8 cellular contexts compared by ENCODE assay signal in the genomic region with DNA sequence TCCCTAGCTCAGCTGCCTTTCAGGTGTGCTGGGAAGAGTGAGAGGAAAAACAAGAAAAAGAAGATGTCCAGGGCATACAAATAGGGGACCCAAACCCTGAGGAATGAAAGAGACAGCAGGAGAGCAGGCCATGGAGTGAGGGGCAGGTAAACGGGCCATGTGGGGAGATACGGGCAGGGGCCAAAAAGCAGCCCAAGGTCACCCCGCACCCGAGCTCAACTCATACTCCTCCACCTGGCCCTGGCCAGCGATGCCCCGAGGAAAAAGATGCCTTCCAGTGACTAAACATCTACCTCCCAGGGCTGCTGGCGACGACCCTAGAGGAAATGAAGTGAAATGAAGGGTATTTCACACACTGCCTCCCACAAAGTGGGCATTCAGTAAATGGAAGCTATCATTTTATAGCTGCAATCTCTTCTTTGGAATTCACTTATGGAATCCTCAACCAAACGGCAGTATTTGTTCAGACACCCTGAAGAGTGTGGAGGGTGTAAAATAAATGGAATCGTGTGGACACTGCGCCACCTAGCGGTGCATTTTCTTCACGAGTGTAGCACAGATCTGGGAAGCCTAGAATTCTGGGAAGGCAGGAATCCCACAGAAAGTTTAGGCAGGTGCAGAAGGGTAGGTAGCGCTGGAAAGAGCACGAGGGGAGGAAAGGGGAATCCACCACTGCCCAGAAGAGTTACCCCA. TPM values are rescaled to one million over a fixed set of nuclear protein-coding genes. Genes with fewer than 3 reads are reported as not detected.
A peak's percentile ranks its signal among the peaks of the same experiment; 100 is the strongest.
DNase-seq lines count a peak whose midpoint lies in the region; ATAC-seq and TF ChIP-seq lines count a peak whose summit lies in the region.

No MANE protein-coding gene starts in this region.

- H3K36me3 ChIP-seq in BE2C (peaks cover 15% of the 10 kb centered on the region; the same call in 1 of the 2 replicates), tibial artery (peaks cover 73 to 99% (median 93%) of the 10 kb centered on the region in 3 donors)
- peaks cover 4 to 88% (median 33%) of the 10 kb centered on the region in 3 experiments for H3K36me3 ChIP-seq in naive thymus-derived CD4-positive, alpha-beta T cell (ENCODE audit: control insufficient read depth in 2 of 3, insufficient read depth in 3 of 3, low read length in 3 of 3)

- ATAC-seq in GM18907 (IDR thresholded peaks at IDR 0.05; ENCODE audit: unreplicated experiment) (peak; percentile 65), HG03469 (IDR thresholded peaks at IDR 0.05; ENCODE audit: unreplicated experiment) (no peak)
- peak; percentile 64 for ATAC-seq in naive thymus-derived CD4-positive, alpha-beta T cell

- H3K9me3 Mint-ChIP-seq in naive thymus-derived CD4-positive, alpha-beta T cell, result peaks cover 0 to 2% (median 0%) of the 10 kb centered on the region in 11 donors

- DNase-seq in BE2C (peak; percentile 68), NCI-H226 (peak; percentile 38), activated T-cell treated with anti-CD3 and anti-CD28 coated beads for 4 hours (peak; percentile 25), fibroblast of gingiva (ENCODE audit: low read depth) (peak; percentile 68), tibial artery (peak; percentile 85 to 86)
- DNase-seq in naive thymus-derived CD4-positive, alpha-beta T cell, result peak in 6 of 9 donors; percentile 9 to 32 (median 22)

- H3K4me3 ChIP-seq in BE2C (ENCODE audit: low read depth, low read length), result no peak overlapping the region
- no peak overlapping the region for H3K4me3 ChIP-seq in naive thymus-derived CD4-positive, alpha-beta T cell (ENCODE audit: low read length)
- no peak overlapping the region for H3K4me3 ChIP-seq in tibial artery

- no peaks in the 10 kb centered on the region for H3K27me3 ChIP-seq in BE2C
- no peaks in the 10 kb centered on the region for H3K27me3 ChIP-seq in naive thymus-derived CD4-positive, alpha-beta T cell (ENCODE audit: control insufficient read depth in 2 of 2, insufficient read depth in 2 of 2, low read length in 2 of 2)
- H3K27me3 ChIP-seq in tibial artery, result no peaks in the 10 kb centered on the region

- H3K9me3 ChIP-seq in BE2C (no peaks in the 10 kb centered on the region), tibial artery (no peaks in the 10 kb centered on the region)
- H3K9me3 ChIP-seq in naive thymus-derived CD4-positive, alpha-beta T cell (ENCODE audit: control insufficient read depth in 2 of 3, low read length in 3 of 3), result no peaks in the 10 kb centered on the region

- H3K4me1 Mint-ChIP-seq in naive thymus-derived CD4-positive, alpha-beta T cell, result peaks cover 0 to 11% (median 5%) of the 10 kb centered on the region in 7 donors

- intact Hi-C loops in naive thymus-derived CD4-positive, alpha-beta T cell (cut with micrococcal nuclease), result loop anchor here in 1 of 2 donors (5.0 kb wide), 1 partner anchor 821 kb away; no protein-coding TSS in a partner anchor
- intact Hi-C loops in tibial artery (cut with DNase I; ENCODE audit: low total_unique reads), result loop anchor here (5.0 to 10.0 kb wide), 4 partner anchors 336 to 978 kb away; a partner anchor contains a TSS

- peak; percentile 71 for TF ChIP-seq CTCF in BE2C (IDR thresholded peaks at IDR 0.05; ENCODE audit: low read depth, low read length)
- peak; percentile 80 to 83 for TF ChIP-seq CTCF in tibial artery (IDR thresholded peaks at IDR 0.05)

- H3K4me1 ChIP-seq in BE2C (no peaks in the 10 kb centered on the region), tibial artery (no peaks in the 10 kb centered on the region)
- no peaks in the 10 kb centered on the region for H3K4me1 ChIP-seq in naive thymus-derived CD4-positive, alpha-beta T cell (ENCODE audit: control insufficient read depth in 2 of 2, insufficient read depth in 2 of 2, low read length in 2 of 2)

- POLR2A ChIA-PET in naive thymus-derived CD4-positive, alpha-beta T cell (lab: Charles Lee), result no interaction called here

- H3K27ac Mint-ChIP-seq in naive thymus-derived CD4-positive, alpha-beta T cell, result no peak overlapping the region

- H3K27me3 Mint-ChIP-seq in naive thymus-derived CD4-positive, alpha-beta T cell, result no peaks in the 10 kb centered on the region

- CTCF ChIA-PET in naive thymus-derived CD4-positive, alpha-beta T cell (lab: Charles Lee), result interaction anchor here (0.7 to 3.9 kb wide), 4 partner anchors 12 to 197 kb away, joined by 3 to 20 read pairs (median 3); no protein-coding TSS in a partner anchor

- no peak overlapping the region for H3K27ac ChIP-seq in naive thymus-derived CD4-positive, alpha-beta T cell (ENCODE audit: low read depth, low read length)
- no peak overlapping the region for H3K27ac ChIP-seq in tibial artery

- H3K4me3 Mint-ChIP-seq in naive thymus-derived CD4-positive, alpha-beta T cell, result no peak overlapping the region

- H3K36me3 Mint-ChIP-seq in naive thymus-derived CD4-positive, alpha-beta T cell, result peaks cover 0 to 42% (median 8%) of the 10 kb centered on the region in 5 donors

RNA-seq across cellular contexts. Expression of a gene that starts 14.9 kb away (rescaled TPM):
- 42.4 TPM for polyA plus RNA-seq in BE2C (2012; ENCODE audit: insufficient read depth, insufficient read length, low read depth)
- 10 to 100 TPM; 65.2 to 78.9 (median 75.3) TPM for total RNA-seq in naive thymus-derived CD4-positive, alpha-beta T cell
- polyA plus RNA-seq in naive thymus-derived CD4-positive, alpha-beta T cell, result 10 to 100 TPM; 43.4 to 79.3 TPM

Comparison
In these comparisons a context has a peak if more than half of its experiments do, and no peak if none do; other contexts are left out.
1. DNase-seq: peak in every context shown above with its lines; median percentile 86 in tibial artery; 68 in BE2C; 68 in fibroblast of gingiva; 38 in NCI-H226; 25 in activated T-cell treated with anti-CD3 and anti-CD28 coated beads for 4 hours; 22 in naive thymus-derived CD4-positive, alpha-beta T cell.